Comparison of ENCODE assay signal across 24 cellular contexts in the genomic region with DNA sequence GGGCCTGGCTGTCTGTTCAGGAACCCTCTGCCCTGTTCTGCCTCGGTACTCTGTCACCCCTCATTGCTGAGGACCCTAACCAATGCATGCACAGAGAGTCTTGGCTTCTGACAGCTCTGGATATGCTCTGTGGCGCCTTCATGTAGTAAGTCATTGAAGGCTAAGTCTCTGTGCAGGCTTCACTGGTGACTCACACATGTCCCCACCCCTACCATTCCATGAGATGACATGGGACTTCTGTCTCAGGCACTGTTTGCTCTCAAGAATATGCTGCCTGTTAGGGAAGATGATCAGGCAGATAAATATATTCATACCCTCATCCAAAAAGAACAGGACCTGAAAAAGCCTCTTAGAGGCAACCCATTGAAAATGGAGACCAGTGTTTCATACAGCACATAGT. TPM values are rescaled to one million over a fixed set of nuclear protein-coding genes. Genes with fewer than 3 reads are reported as not detected.
DNase-seq lines count a peak whose midpoint lies in the region; ATAC-seq, FAIRE-seq and TF ChIP-seq lines count a peak whose summit lies in the region.
"Had no signal": no experiment of that assay in that cellular context is flagged by ENCODE, and none has a peak within 500 bp of the region (broad histone marks: within the 10 kb centered on the region; RNA-seq: fewer than 3 reads in every experiment).

No MANE protein-coding gene starts in this region.

- 80% methylated on average over 1 of the region's 2 CpGs for WGBS in SK-N-SH (ENCODE audit: low lambda C conversion rate)

- no peaks in the 10 kb centered on the region for H4K20me1 ChIP-seq in SK-N-SH (ENCODE audit: insufficient read depth)

- TF ChIP-seq CTCF in SK-N-SH (IDR thresholded peaks at IDR 0.05): no peak
- TF ChIP-seq CTCF in type B pancreatic cell (conservative IDR thresholded peaks at IDR 0.05): no peak

- CTCF ChIA-PET in SK-N-SH (lab: Yijun Ruan, JAX): interaction anchor here (1.3 to 1.5 kb wide), 2 partner anchors 19 to 52 kb away, joined by 3 to 6 read pairs; no protein-coding TSS in a partner anchor

- intact Hi-C loops in left colon (cut with DNase I, micrococcal nuclease): no loop called here

- no peaks in the 10 kb centered on the region for H3F3A ChIP-seq in SK-N-SH (replicated peaks; ENCODE audit: insufficient read depth)

- no peak overlapping the region for H2AFZ ChIP-seq in SK-N-SH (ENCODE audit: low read depth)
- H2AFZ ChIP-seq: neural progenitor cell had no signal

- no peak for TF ChIP-seq POLR2A in GM12891 (IDR thresholded peaks at IDR 0.05; ENCODE audit: low read depth, low read length)

- no peaks in the 10 kb centered on the region for H3K9me3 Mint-ChIP-seq in type B pancreatic cell
- H3K9me3 Mint-ChIP-seq: activated CD4-positive, alpha-beta T cell treated with anti-CD3 and anti-CD28 coated beads, Interleukin-2, amount 10 ng/mL, durations not matched to agents 24 days and 14 days; CD14-positive monocyte; memory B cell; neural progenitor cell had no signal

- H3K9ac ChIP-seq in SK-N-SH: no peak overlapping the region
- H3K9ac ChIP-seq: neural progenitor cell had no signal

- H3K9me2 ChIP-seq in SK-N-SH: no peaks in the 10 kb centered on the region

- H3K36me3 Mint-ChIP-seq in type B pancreatic cell: peaks cover 1% of the 10 kb centered on the region
- H3K36me3 Mint-ChIP-seq: memory B cell, neural progenitor cell had no signal

- peaks cover 33% of the 10 kb centered on the region for H3K4me1 Mint-ChIP-seq in type B pancreatic cell (ENCODE audit: unreplicated experiment)
- H3K4me1 Mint-ChIP-seq: memory B cell had no signal

- ATAC-seq in SK-N-SH treated with all-trans-retinoic acid at 6 μM for 48 hours: peak; percentile 19
- peak; percentile 83 for ATAC-seq in left colon

- H3K27me3 Mint-ChIP-seq in type B pancreatic cell: no peaks in the 10 kb centered on the region
- H3K27me3 Mint-ChIP-seq: activated CD4-positive, alpha-beta T cell treated with anti-CD3 and anti-CD28 coated beads, Interleukin-2, amount 10 ng/mL, durations not matched to agents 24 days and 14 days had no signal

- H3K36me3 ChIP-seq in SK-N-SH (replicated peaks in 1 of 2; ENCODE audit: control insufficient read depth in 1 of 2, insufficient read depth in 2 of 2, low read length in 1 of 2): no peaks in the 10 kb centered on the region
- H3K36me3 ChIP-seq: neural progenitor cell, upper lobe of left lung had no signal

- DNase-seq in SK-N-SH: no peak
- peak; percentile 42 for DNase-seq in SW480 (ENCODE audit: low spot score)
- DNase-seq in left colon: no peak
- DNase-seq in type B pancreatic cell (ENCODE audit: extremely low spot score, unreplicated experiment): no peak
- no peak for DNase-seq in GM12891 (ENCODE audit: insufficient read length, low spot score)
- DNase-seq in activated effector memory CD4-positive, alpha-beta T cell treated with anti-CD3 and anti-CD28 coated beads, Interleukin-2, amount 50 U/mL, for 16 hours: no peak
- no peak for DNase-seq in NCI-H2107 (lab: John Stamatoyannopoulos, UW)
- DNase-seq: 8988T; activated CD4-positive, alpha-beta T cell treated with anti-CD3 and anti-CD28 coated beads, Interleukin-2, amount 10 ng/mL, durations not matched to agents 24 days and 14 days; activated naive CD4-positive, alpha-beta T cell treated with anti-CD3 and anti-CD28 coated beads, Interleukin-2, amount 50 U/mL, for 16 hours; activated T-cell treated with anti-CD3 and anti-CD28 coated beads for 4 hours; DMS79 treated with DMSO at 0.1 percent for 48 hours; glutamatergic neuron; NCI-H2081; NCI-H526; retina; stimulated activated CD4-positive, alpha-beta T cell treated with anti-CD3 and anti-CD28 coated beads, Interleukin-15, amount 100 ng/mL, for 24 hours; stimulated activated naive CD4-positive, alpha-beta T cell treated with Interleukin-2 at 50 U/mL for 16 hours; upper lobe of left lung had no signal

- H3K4me3 ChIP-seq in SK-N-SH (ENCODE audit: low read depth in 2 of 2, low read length in 1 of 2): no peak overlapping the region
- H3K4me3 ChIP-seq: neural progenitor cell, upper lobe of left lung had no signal

- POLR2A ChIA-PET in SK-N-SH (lab: Yijun Ruan, JAX): no interaction called here

- H3K27ac Mint-ChIP-seq in type B pancreatic cell: peak overlapping the region; percentile 56
- H3K27ac Mint-ChIP-seq: activated CD4-positive, alpha-beta T cell treated with anti-CD3 and anti-CD28 coated beads, Interleukin-2, amount 10 ng/mL, durations not matched to agents 24 days and 14 days; CD14-positive monocyte; memory B cell; neural progenitor cell had no signal

- H3K4me1 ChIP-seq in SK-N-SH (ENCODE audit: control insufficient read depth in 1 of 2, insufficient read depth in 2 of 2, low read depth in 1 of 2, low read length in 1 of 2): peaks cover 2 to 6% of the 10 kb centered on the region in 2 experiments; a peak in 3 of 4 replicates
- H3K4me1 ChIP-seq: neural progenitor cell had no signal

- no peaks in the 10 kb centered on the region for H3K27me3 ChIP-seq in SK-N-SH (ENCODE audit: insufficient read depth)
- H3K27me3 ChIP-seq: neural progenitor cell, upper lobe of left lung had no signal

- no peak for TF ChIP-seq EP300 in SK-N-SH (IDR thresholded peaks at IDR 0.05; ENCODE audit: borderline replicate concordance in 1 of 2, low read depth in 1 of 2, low read length in 1 of 2)

- no peak overlapping the region for H3K4me2 ChIP-seq in SK-N-SH
- H3K4me2 ChIP-seq: neural progenitor cell had no signal

- no peaks in the 10 kb centered on the region for H3K9me3 ChIP-seq in SK-N-SH
- H3K9me3 ChIP-seq: upper lobe of left lung had no signal

- FAIRE-seq in GM12891 (lab: Jason Lieb, UNC): no peak

- H3K4me3 Mint-ChIP-seq in type B pancreatic cell: no peak overlapping the region
- H3K4me3 Mint-ChIP-seq: activated CD4-positive, alpha-beta T cell treated with anti-CD3 and anti-CD28 coated beads, Interleukin-2, amount 10 ng/mL, durations not matched to agents 24 days and 14 days; CD14-positive monocyte; memory B cell; neural progenitor cell had no signal

- no peak overlapping the region for H3K27ac ChIP-seq in SK-N-SH (ENCODE audit: low read depth in 2 of 2, low read length in 1 of 2)
- H3K27ac ChIP-seq: neural progenitor cell, upper lobe of left lung had no signal

- no peaks in the 10 kb centered on the region for H3K79me2 ChIP-seq in SK-N-SH (ENCODE audit: insufficient read depth)

- TF ChIP-seq RAD21 in SK-N-SH (IDR thresholded peaks at IDR 0.05; ENCODE audit: low read length): no peak

TF ChIP-seq in SK-N-SH treated with all-trans-retinoic acid at 6 μM for 48 hours, 23 proteins besides CTCF, POLR2A, EP300 and RAD21 (continues in another document):
- TF ChIP-seq, protein P1, sequence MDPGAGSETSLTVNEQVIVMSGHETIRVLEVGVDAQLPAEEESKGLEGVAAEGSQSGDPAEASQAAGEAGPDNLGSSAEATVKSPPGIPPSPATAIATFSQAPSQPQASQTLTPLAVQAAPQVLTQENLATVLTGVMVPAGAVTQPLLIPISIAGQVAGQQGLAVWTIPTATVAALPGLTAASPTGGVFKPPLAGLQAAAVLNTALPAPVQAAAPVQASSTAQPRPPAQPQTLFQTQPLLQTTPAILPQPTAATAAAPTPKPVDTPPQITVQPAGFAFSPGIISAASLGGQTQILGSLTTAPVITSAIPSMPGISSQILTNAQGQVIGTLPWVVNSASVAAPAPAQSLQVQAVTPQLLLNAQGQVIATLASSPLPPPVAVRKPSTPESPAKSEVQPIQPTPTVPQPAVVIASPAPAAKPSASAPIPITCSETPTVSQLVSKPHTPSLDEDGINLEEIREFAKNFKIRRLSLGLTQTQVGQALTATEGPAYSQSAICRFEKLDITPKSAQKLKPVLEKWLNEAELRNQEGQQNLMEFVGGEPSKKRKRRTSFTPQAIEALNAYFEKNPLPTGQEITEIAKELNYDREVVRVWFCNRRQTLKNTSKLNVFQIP (CRISPR knock-in tag; IDR thresholded peaks at IDR 0.05; ENCODE audit: borderline replicate concordance, low read depth): no peak
- TF ChIP-seq OSR1 (CRISPR knock-in tag; IDR thresholded peaks at IDR 0.05): no peak

TF ChIP-seq in SK-N-SH, 30 proteins besides CTCF, POLR2A, EP300 and RAD21 (continues in another document):
- TF ChIP-seq EZH2phosphoT487 (IDR thresholded peaks at IDR 0.05; ENCODE audit: borderline replicate concordance, low read depth) (no peak), POLR2AphosphoS5 (IDR thresholded peaks at IDR 0.05; ENCODE audit: low read depth, low read length) (no peak), SIN3A (IDR thresholded peaks at IDR 0.05; ENCODE audit: borderline replicate concordance, low read depth, low read length) (no peak), TEAD4 (IDR thresholded peaks at IDR 0.05; ENCODE audit: borderline replicate concordance, insufficient read depth) (no peak), RCOR1 (IDR thresholded peaks at IDR 0.05; ENCODE audit: low read length) (no peak)
- TF ChIP-seq, protein P2, sequence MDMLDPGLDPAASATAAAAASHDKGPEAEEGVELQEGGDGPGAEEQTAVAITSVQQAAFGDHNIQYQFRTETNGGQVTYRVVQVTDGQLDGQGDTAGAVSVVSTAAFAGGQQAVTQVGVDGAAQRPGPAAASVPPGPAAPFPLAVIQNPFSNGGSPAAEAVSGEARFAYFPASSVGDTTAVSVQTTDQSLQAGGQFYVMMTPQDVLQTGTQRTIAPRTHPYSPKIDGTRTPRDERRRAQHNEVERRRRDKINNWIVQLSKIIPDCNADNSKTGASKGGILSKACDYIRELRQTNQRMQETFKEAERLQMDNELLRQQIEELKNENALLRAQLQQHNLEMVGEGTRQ (IDR thresholded peaks at IDR 0.05; ENCODE audit: borderline replicate concordance, low read depth, low read length): no peak

TF ChIP-seq in GM12891, 5 proteins besides CTCF, POLR2A, EP300 and RAD21:
- TF ChIP-seq SPI1 (IDR thresholded peaks at IDR 0.05; ENCODE audit: low read depth, low read length) (no peak), POLR2AphosphoS5 (IDR thresholded peaks at IDR 0.05; ENCODE audit: low read depth, low read length) (no peak), TAF1 (IDR thresholded peaks at IDR 0.05; ENCODE audit: low read depth, low read length) (no peak), POU2F2 (IDR thresholded peaks at IDR 0.05; ENCODE audit: low read depth, low read length) (no peak), PAX5 (IDR thresholded peaks at IDR 0.05; ENCODE audit: insufficient read depth, low read length, severe bottlenecking) (no peak)

RNA-seq across cellular contexts. Expression of a gene that starts 43.6 kb away (rescaled TPM):
- not detected in 2 replicates for polyA plus RNA-seq in SK-N-SH (2012; rRNA removed)
- not detected in 2 replicates for polyA plus RNA-seq in SK-N-SH (2012; cell fraction: cytosol; rRNA removed)
- not detected in 2 replicates for polyA plus RNA-seq in SK-N-SH (2012; cell fraction: nucleus; rRNA removed)
- total RNA-seq in left colon (not detected), type B pancreatic cell (ENCODE audit: low replicate concordance) (0.43 TPM in 1 of 2 replicates, not detected in the other)
- not detected for polyA plus RNA-seq in GM12891 (2012; ENCODE audit: low read depth, missing spikeins)
- total RNA-seq: activated CD4-positive, alpha-beta T cell treated with anti-CD3 and anti-CD28 coated beads, Interleukin-2, amount 10 ng/mL, durations not matched to agents 24 days and 14 days; epithelial cell of proximal tubule had no signal
- polyA plus RNA-seq: CD14-positive monocyte had no signal
